Comparison of ENCODE assay signal across 10 cellular contexts in genomic region chr11:66113132-66113856, GRCh38. TPM values are rescaled to one million over a fixed set of nuclear protein-coding genes. Genes with fewer than 3 reads are reported as not detected.
DNase-seq lines count a peak whose midpoint lies in the region; ATAC-seq, FAIRE-seq and TF ChIP-seq lines count a peak whose summit lies in the region.
"Had no signal": no experiment of that assay in that cellular context is flagged by ENCODE, and none has a peak within 500 bp of the region (broad histone marks: within the 10 kb centered on the region; RNA-seq: fewer than 3 reads in every experiment).

No MANE protein-coding gene starts in this region.

- no peaks in the 10 kb centered on the region for H3K27me3 ChIP-seq in keratinocyte (ENCODE audit: control insufficient read depth, extremely low read depth, insufficient read depth, low read length)

- dilution Hi-C loops in keratinocyte (cut with MboI; ENCODE audit: extremely low pct_ligation_motif_present, low sequenced_read_pairs), result no loop called here

- in situ Hi-C loops in ACHN (cut with HindIII; ENCODE audit: low pct_ligation_motif_present, low pct_unique_long_range_greater_than_20kb, low sequenced_read_pairs), result no loop called here

- no peak overlapping the region for H3K4me3 Mint-ChIP-seq in glutamatergic neuron (ENCODE audit: unreplicated experiment)

- no peak overlapping the region for H3K27ac Mint-ChIP-seq in glutamatergic neuron (ENCODE audit: unreplicated experiment)

- H3K9me3 Mint-ChIP-seq in glutamatergic neuron (ENCODE audit: unreplicated experiment), result no peaks in the 10 kb centered on the region

- peaks cover 38% of the 10 kb centered on the region for H3K4me1 ChIP-seq in keratinocyte (ENCODE audit: control insufficient read depth, extremely low read depth, insufficient read depth, low read length)

- peak overlapping the region; percentile 95 for H3K4me2 ChIP-seq in keratinocyte (ENCODE audit: control insufficient read depth, extremely low read depth, insufficient read depth, low read depth, low read length)

- peaks cover 52% of the 10 kb centered on the region for H3K79me2 ChIP-seq in keratinocyte (ENCODE audit: control insufficient read depth, insufficient read depth, low read length)

- H3K36me3 Mint-ChIP-seq in glutamatergic neuron (ENCODE audit: unreplicated experiment), result no peaks in the 10 kb centered on the region

- H3K4me3 ChIP-seq in WI38 (ENCODE audit: low read depth, low read length) (peak overlapping the region; percentile 31), keratinocyte (ENCODE audit: control insufficient read depth in 2 of 3, extremely low read depth in 1 of 3, insufficient read depth in 2 of 3, low read depth in 1 of 3, low read length in 3 of 3) (peak overlapping the region in 2 of 3 experiments; percentile 53 to 58)

- no peak for ATAC-seq in GM19023 (IDR thresholded peaks at IDR 0.05; ENCODE audit: unreplicated experiment)
- no peak for ATAC-seq in GM21619 (IDR thresholded peaks at IDR 0.05; ENCODE audit: unreplicated experiment)

- no peak for TF ChIP-seq CTCF in WI38 (IDR thresholded peaks at IDR 0.05; ENCODE audit: low read depth, low read length)
- TF ChIP-seq CTCF in keratinocyte (optimal IDR thresholded peaks at IDR 0.05 in 1 of 3, IDR thresholded peaks at IDR 0.05 in 1 of 3, conservative IDR thresholded peaks at IDR 0.05 in 1 of 3; ENCODE audit: extremely low read depth in 1 of 3, insufficient read depth in 2 of 3, low read length in 3 of 3), result no peak
- TF ChIP-seq CTCF in glutamatergic neuron (IDR thresholded peaks at IDR 0.05; ENCODE audit: partially characterized antibody, unreplicated experiment), result no peak

- H3K4me1 Mint-ChIP-seq in glutamatergic neuron (ENCODE audit: low read depth, unreplicated experiment), result peaks cover 10% of the 10 kb centered on the region

- TF ChIP-seq POLR2A in GM12892 (IDR thresholded peaks at IDR 0.05; ENCODE audit: low read depth, low read length), result no peak

- FAIRE-seq in GM12892 (lab: Jason Lieb, UNC) (peak; percentile 72), keratinocyte (lab: Jason Lieb, UNC) (peak; percentile 44)
- FAIRE-seq: colon had no signal

- peak overlapping the region; percentile 6 for H2AFZ ChIP-seq in keratinocyte (ENCODE audit: control insufficient read depth, low read length)

- peak overlapping the region; percentile 54 for H3K9ac ChIP-seq in keratinocyte (ENCODE audit: control insufficient read depth, extremely low read depth, insufficient read depth, low read length)

- H3K9me3 ChIP-seq in keratinocyte (ENCODE audit: control insufficient read depth, low read depth, low read length), result no peaks in the 10 kb centered on the region

- peak overlapping the region; percentile 88 for H3K27ac ChIP-seq in keratinocyte (ENCODE audit: control insufficient read depth, insufficient read depth, low read length)

- H3K27me3 Mint-ChIP-seq in glutamatergic neuron (ENCODE audit: unreplicated experiment), result no peaks in the 10 kb centered on the region

- no peaks in the 10 kb centered on the region for H4K20me1 ChIP-seq in keratinocyte (ENCODE audit: control insufficient read depth, extremely low read depth, insufficient read depth, low read length)

- H3K9me1 ChIP-seq in keratinocyte (ENCODE audit: control insufficient read depth, extremely low read depth, insufficient read depth, low read length), result no peaks in the 10 kb centered on the region

- DNase-seq in ACHN, result peak; percentile 74
- DNase-seq in GM12892 (ENCODE audit: insufficient read length), result no peak
- no peak for DNase-seq in keratinocyte (ENCODE audit: low read depth, low spot score)
- DNase-seq in NCI-H2227 (lab: John Stamatoyannopoulos, UW; ENCODE audit: unreplicated experiment), result no peak
- DNase-seq in glutamatergic neuron, result no peak
- DNase-seq: NCI-H1105 treated with DMSO at 0.1 percent for 48 hours had no signal

- no peaks in the 10 kb centered on the region for H3K36me3 ChIP-seq in keratinocyte (ENCODE audit: control insufficient read depth in 2 of 2, extremely low read depth in 1 of 2, insufficient read depth in 2 of 2, low read length in 2 of 2)

RNA-seq across cellular contexts. Expression of gene PACS1, which starts 43.2 kb away (rescaled TPM):
- 45.4 TPM for polyA plus RNA-seq in GM12892 (2012; ENCODE audit: missing spikeins)
- polyA plus RNA-seq in keratinocyte, result 10.0 to 28.4 TPM (median 14.9 TPM) in 3 replicates
- 16.8 TPM for polyA plus RNA-seq in keratinocyte (2011; ENCODE audit: low read depth)
- 29.3 and 37.5 TPM in 2 replicates for polyA plus RNA-seq in keratinocyte (2011; cell fraction: cytosol; rRNA removed)
- polyA plus RNA-seq in keratinocyte (2011; cell fraction: nucleus; rRNA removed), result 37.5 and 40.4 TPM in 2 replicates
- 13.9 and 37.6 TPM in 2 replicates for polyA plus RNA-seq in keratinocyte (2012; ENCODE audit: low replicate concordance)
- polyA minus RNA-seq in keratinocyte, result 31.0 to 109 TPM (median 49.4 TPM) in 3 replicates
- 54.3 TPM for polyA minus RNA-seq in keratinocyte (2011; cell fraction: cytosol; rRNA and poly(A)+ RNA removed)
- 38.6 and 61.4 TPM in 2 replicates for polyA minus RNA-seq in keratinocyte (2011; cell fraction: nucleus; rRNA and poly(A)+ RNA removed)
- 30.6 TPM for total RNA-seq in glutamatergic neuron (ENCODE audit: unreplicated experiment)
